ENCODE assay signal across 23 cellular contexts in the genomic region with DNA sequence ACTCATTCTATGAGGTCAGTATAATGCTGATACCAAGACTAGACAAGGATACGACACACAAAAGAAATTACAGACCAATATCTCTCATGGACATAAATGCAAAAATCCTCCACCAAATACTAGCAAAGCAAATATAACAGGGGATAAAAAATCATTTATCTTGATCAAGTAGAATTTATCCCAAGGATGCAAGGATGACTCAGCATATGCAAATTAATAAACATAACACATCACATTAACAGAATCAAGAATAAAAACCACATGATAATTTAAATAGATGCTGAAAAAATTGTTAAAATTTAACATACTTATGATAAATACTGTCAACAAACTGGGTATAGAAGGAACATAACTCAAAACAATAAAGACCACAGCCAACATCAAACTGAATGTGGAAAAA.
DNase-seq lines count a peak whose midpoint lies in the region; ATAC-seq, FAIRE-seq and TF ChIP-seq lines count a peak whose summit lies in the region.
"Had no signal": no experiment of that assay in that cellular context is flagged by ENCODE, and none has a peak within 500 bp of the region (broad histone marks: within the 10 kb centered on the region; RNA-seq: fewer than 3 reads in every experiment).

No MANE protein-coding gene starts in this region.

- POLR2A ChIA-PET in A549 (lab: Yijun Ruan, JAX) (no interaction called here), IMR-90 (lab: Charles Lee; ENCODE audit: unreplicated experiment) (no interaction called here), H1 (lab: Charles Lee; ENCODE audit: partially characterized antibody) (no interaction called here)

- 5% methylated on average over 1 of the region's 1 CpG for WGBS in A549 (ENCODE audit: missing lambda C conversion rate)
- WGBS in IMR-90 (ENCODE audit: extremely low coverage in 2 of 2, insufficient read length in 1 of 2), 2 experiments = no CpG with 5 or more reads among the region's 1 CpG
- WGBS in H1 (ENCODE audit: extremely low coverage in 1 of 2, insufficient coverage in 1 of 2, insufficient read length in 1 of 2, insufficient replicate concordance in 2 of 2, low coverage in 1 of 2, low lambda C conversion rate in 2 of 2, missing lambda C conversion rate in 1 of 2), 2 experiments = 92% methylated on average over 1 of the region's 1 CpG; no CpG with 5 or more reads in 1 of the 2 experiments

- H3K56ac ChIP-seq in IMR-90 (ENCODE audit: extremely low read depth, insufficient read depth, low read length) (no peak overlapping the region), H1 (replicated peaks; ENCODE audit: insufficient read length, low read depth, low read length) (no peak overlapping the region)

- dilution Hi-C loops in IMR-90 (cut with HindIII; ENCODE audit: low sequenced_read_pairs, unreplicated experiment) = no loop called here

- no peak overlapping the region for H2AK5ac ChIP-seq in IMR-90 (ENCODE audit: low read depth, low read length)
- H2AK5ac ChIP-seq in H1 (ENCODE audit: low read depth, low read length) = no peak overlapping the region

- no peaks in the 10 kb centered on the region for H3K79me2 ChIP-seq in H1 (ENCODE audit: control insufficient read depth in 1 of 2, insufficient read depth in 2 of 2, low read length in 2 of 2)

- no peak overlapping the region for H3K23ac ChIP-seq in IMR-90 (ENCODE audit: low read depth, low read length)
- H3K23ac ChIP-seq in H1 (ENCODE audit: insufficient read length) = no peak overlapping the region

- no peak overlapping the region for H3K4me3 Mint-ChIP-seq in activated T-cell treated with anti-CD3 and anti-CD28 coated beads, Interleukin-2, amount 50 U/mL, for 72 hours
- H3K4me3 Mint-ChIP-seq: CD14-positive monocyte; CD4-positive, CD25-positive, alpha-beta regulatory T cell; CD8-positive, alpha-beta T cell had no signal

- H2BK5ac ChIP-seq in IMR-90 (ENCODE audit: low read depth, low read length, poor library complexity, severe bottlenecking) (no peak overlapping the region), H1 (ENCODE audit: low read depth, low read length) (no peak overlapping the region)

- H3K9me3 ChIP-seq in A549 (no peaks in the 10 kb centered on the region), IMR-90 (ENCODE audit: control insufficient read depth, insufficient read depth, low read length) (no peaks in the 10 kb centered on the region), H1 (ENCODE audit: insufficient read depth in 2 of 2, low read depth in 1 of 2, low read length in 1 of 2) (0 out of 4 replicates have a peak, but pooled peaks cover 0 to 2% of the 10 kb centered on the region in 2 experiments)
- H3K9me3 ChIP-seq: BE2C, BLaER1, Caco-2 had no signal

- H3K4me1 Mint-ChIP-seq in activated T-cell treated with anti-CD3 and anti-CD28 coated beads, Interleukin-2, amount 50 U/mL, for 72 hours (ENCODE audit: low read depth) = no peaks in the 10 kb centered on the region
- H3K4me1 Mint-ChIP-seq: CD14-positive monocyte; CD4-positive, CD25-positive, alpha-beta regulatory T cell had no signal

- BruUV-seq in IMR-90 (replicated peaks; lab: Mats Ljungman, UMichigan) = no TSS peak

- TF ChIP-seq EP300 in A549 (IDR thresholded peaks at IDR 0.05) (no peak), H1 (IDR thresholded peaks at IDR 0.05; ENCODE audit: borderline replicate concordance in 1 of 2, low read depth in 2 of 2, low read length in 2 of 2) (no peak)

- H3K23me2 ChIP-seq in H1 (ENCODE audit: low read depth, low read length) = no peaks in the 10 kb centered on the region

- H3K4me2 ChIP-seq in A549 = no peak overlapping the region
- no peak overlapping the region for H3K4me2 ChIP-seq in IMR-90 (ENCODE audit: low read depth, low read length)
- no peak overlapping the region for H3K4me2 ChIP-seq in H1 (ENCODE audit: insufficient read depth in 1 of 2, low read depth in 2 of 2, low read length in 2 of 2)
- H3K4me2 ChIP-seq: BLaER1 had no signal

- H3K36me3 ChIP-seq in IMR-90 (ENCODE audit: control insufficient read depth, insufficient read depth, low read length) (no peaks in the 10 kb centered on the region), H1 (ENCODE audit: control insufficient read depth in 2 of 4, insufficient read depth in 4 of 4, low read length in 3 of 4) (no peaks in the 10 kb centered on the region)
- H3K36me3 ChIP-seq: BE2C, BLaER1 had no signal

- H2BK120ac ChIP-seq in IMR-90 (ENCODE audit: low read depth, low read length) (no peak overlapping the region), H1 (replicated peaks; ENCODE audit: low read depth, low read length) (no peak overlapping the region)

- H4K20me1 ChIP-seq in IMR-90 (ENCODE audit: insufficient read depth, low read length) (no peaks in the 10 kb centered on the region), H1 (replicated peaks in 1 of 2; ENCODE audit: control insufficient read depth in 1 of 2, insufficient read depth in 2 of 2, low read length in 2 of 2) (no peaks in the 10 kb centered on the region)
- H4K20me1 ChIP-seq: BLaER1 had no signal

- no peak overlapping the region for H2AK9ac ChIP-seq in IMR-90 (replicated peaks; ENCODE audit: low read depth, low read length, poor library complexity)

- no peaks in the 10 kb centered on the region for H3K36me3 Mint-ChIP-seq in activated T-cell treated with anti-CD3 and anti-CD28 coated beads, Interleukin-2, amount 50 U/mL, for 72 hours (ENCODE audit: insufficient read depth in 2 of 2)
- H3K36me3 Mint-ChIP-seq: CD14-positive monocyte; CD4-positive, CD25-positive, alpha-beta regulatory T cell; CD8-positive, alpha-beta T cell had no signal

- H4K5ac ChIP-seq in IMR-90 (ENCODE audit: low read depth, low read length) (no peak overlapping the region), H1 (ENCODE audit: insufficient read length, low read depth, low read length) (no peak overlapping the region)

- H3K4me1 ChIP-seq in A549 (no peaks in the 10 kb centered on the region), IMR-90 (ENCODE audit: control insufficient read depth, insufficient read depth, low read length) (no peaks in the 10 kb centered on the region), H1 (replicated peaks in 1 of 4; ENCODE audit: control insufficient read depth in 3 of 4, insufficient read depth in 4 of 4, low read length in 3 of 4) (no peaks in the 10 kb centered on the region)
- H3K4me1 ChIP-seq: BE2C, BLaER1, Caco-2 had no signal

- H2BK12ac ChIP-seq in H1 (ENCODE audit: low read depth, low read length) = no peak overlapping the region

- H3K14ac ChIP-seq in IMR-90 (replicated peaks; ENCODE audit: low read depth, low read length) (no peak overlapping the region), H1 (ENCODE audit: insufficient read length) (no peak overlapping the region)

- DNase-seq in activated T-cell treated with anti-CD3 and anti-CD28 coated beads, Interleukin-2, amount 50 U/mL, for 72 hours = no peak
- no peak for DNase-seq in activated T-cell treated with anti-CD3 and anti-CD28 coated beads, Interleukin-2, amount 50 U/mL, for 48 hours
- DNase-seq in A549 (ENCODE audit: low read depth in 1 of 2, low spot score in 1 of 2) (no peak), IMR-90 (no peak), H1 (ENCODE audit: low read depth in 1 of 2, low spot score in 2 of 2) (no peak), NCI-H510A (lab: John Stamatoyannopoulos, UW) (no peak)
- DNase-seq: ACHN; BE2C; C1 segment of cervical spinal cord; Caco-2; Calu3; CD4-positive, CD25-positive, alpha-beta regulatory T cell; CD8-positive, alpha-beta T cell; DMS79 treated with DMSO at 0.1 percent for 48 hours; GF-D8 had no signal

- peak overlapping the region; percentile 50 for H3K27ac Mint-ChIP-seq in activated T-cell treated with anti-CD3 and anti-CD28 coated beads, Interleukin-2, amount 50 U/mL, for 72 hours
- H3K27ac Mint-ChIP-seq: CD14-positive monocyte; CD4-positive, CD25-positive, alpha-beta regulatory T cell; CD8-positive, alpha-beta T cell had no signal

- H3K27ac ChIP-seq in A549 (no peak overlapping the region), IMR-90 (ENCODE audit: insufficient read depth, low read length) (no peak overlapping the region), H1 (ENCODE audit: low read depth, low read length) (no peak overlapping the region)
- H3K27ac ChIP-seq: 22Rv1, BLaER1 had no signal

- H2BK15ac ChIP-seq in IMR-90 (ENCODE audit: low read depth, low read length) (no peak overlapping the region), H1 (ENCODE audit: low read length) (no peak overlapping the region)

- TF ChIP-seq POLR2A in A549 (IDR thresholded peaks at IDR 0.05; ENCODE audit: low read length) = no peak
- TF ChIP-seq POLR2A in IMR-90 (IDR thresholded peaks at IDR 0.05; ENCODE audit: low read depth, low read length) = no peak
- TF ChIP-seq POLR2A in H1 (IDR thresholded peaks at IDR 0.05; ENCODE audit: control extremely low read depth in 1 of 2, low read depth in 2 of 2, low read length in 2 of 2) = no peak

- no peak overlapping the region for H3K9ac ChIP-seq in IMR-90 (ENCODE audit: low read depth, low read length)
- no peak overlapping the region for H3K9ac ChIP-seq in H1 (replicated peaks in 1 of 4; ENCODE audit: extremely low read depth in 1 of 4, low read depth in 3 of 4, low read length in 3 of 4)
- H3K9ac ChIP-seq: BLaER1 had no signal

- H2BK20ac ChIP-seq in IMR-90 (ENCODE audit: low read depth, low read length) (no peak overlapping the region), H1 (ENCODE audit: low read length) (no peak overlapping the region)

- H3K9me1 ChIP-seq in IMR-90 (ENCODE audit: insufficient read depth, low read length) = no peaks in the 10 kb centered on the region

- H3K27me3 ChIP-seq in IMR-90 (ENCODE audit: control insufficient read depth, insufficient read depth, low read length) (no peaks in the 10 kb centered on the region), H1 (replicated peaks in 1 of 4; ENCODE audit: control insufficient read depth in 3 of 4, extremely low read depth in 1 of 4, insufficient read depth in 3 of 4, low read length in 3 of 4) (no peaks in the 10 kb centered on the region)
- H3K27me3 ChIP-seq: BE2C, BLaER1 had no signal

- H3K79me1 ChIP-seq in IMR-90 (ENCODE audit: low read depth in 1 of 2, low read length in 2 of 2) (no peaks in the 10 kb centered on the region), H1 (ENCODE audit: low read depth, low read length) (no peaks in the 10 kb centered on the region)

- H3K9me3 Mint-ChIP-seq in activated T-cell treated with anti-CD3 and anti-CD28 coated beads, Interleukin-2, amount 50 U/mL, for 72 hours = peaks cover 7 to 14% of the 10 kb centered on the region in 2 donors

- intact Hi-C loops in IMR-90 (cut with micrococcal nuclease) = no loop called here

- H4K8ac ChIP-seq in IMR-90 (ENCODE audit: low read depth in 2 of 2, low read length in 2 of 2) (no peak overlapping the region), H1 (ENCODE audit: extremely low read depth, insufficient read depth, low read length) (no peak overlapping the region)

- no peak for TF ChIP-seq RAD21 in A549 (conservative IDR thresholded peaks at IDR 0.05 in 1 of 2, IDR thresholded peaks at IDR 0.05 in 1 of 2)
- TF ChIP-seq RAD21 in IMR-90 (IDR thresholded peaks at IDR 0.05; ENCODE audit: low read length) = no peak
- TF ChIP-seq RAD21 in H1 (IDR thresholded peaks at IDR 0.05 in 1 of 2, conservative IDR thresholded peaks at IDR 0.05 in 1 of 2; ENCODE audit: low read depth in 2 of 2, low read length in 2 of 2) = no peak

- no peak for ATAC-seq in activated T-cell treated with anti-CD3 and anti-CD28 coated beads, Interleukin-2, amount 50 U/mL, for 72 hours (replicated peaks in 1 of 2)
- ATAC-seq in A549 = no peak
- no peak for ATAC-seq in IMR-90 (ENCODE audit: low read depth)
- ATAC-seq in GM21381 (IDR thresholded peaks at IDR 0.05; ENCODE audit: unreplicated experiment) = no peak
- ATAC-seq: CD8-positive, alpha-beta T cell had no signal

- FAIRE-seq in A549 (lab: Jason Lieb, UNC) = no peak
- FAIRE-seq in H1 (lab: Jason Lieb, UNC) = no peak
- FAIRE-seq: D721Med, G401.6, GM12891, GM19239 had no signal

- in situ Hi-C loops in IMR-90 (cut with MboI; ENCODE audit: low sequenced_read_pairs) = no loop called here

- H3K18ac ChIP-seq in IMR-90 (ENCODE audit: low read depth, low read length) = no peak overlapping the region
- no peak overlapping the region for H3K18ac ChIP-seq in H1 (ENCODE audit: extremely low read depth, low read length)

- H3K27me3 Mint-ChIP-seq in activated T-cell treated with anti-CD3 and anti-CD28 coated beads, Interleukin-2, amount 50 U/mL, for 72 hours (ENCODE audit: low read depth) = no peaks in the 10 kb centered on the region
- H3K27me3 Mint-ChIP-seq: CD4-positive, CD25-positive, alpha-beta regulatory T cell had no signal

- H4K91ac ChIP-seq in IMR-90 (ENCODE audit: insufficient read depth, low read depth, low read length) = no peak overlapping the region
- no peak overlapping the region for H4K91ac ChIP-seq in H1 (replicated peaks; ENCODE audit: insufficient read length, low read length)

- H2AFZ ChIP-seq in IMR-90 (replicated peaks; ENCODE audit: low read length, poor library complexity) (no peak overlapping the region), H1 (ENCODE audit: low read length) (no peak overlapping the region)

- H3K4me3 ChIP-seq in A549 (no peak overlapping the region), IMR-90 (ENCODE audit: insufficient read depth, low read depth, low read length) (no peak overlapping the region), H1 (ENCODE audit: extremely low read depth in 1 of 4, insufficient read depth in 2 of 4, low read depth in 3 of 4, low read length in 4 of 4) (no peak overlapping the region)
- H3K4me3 ChIP-seq: BLaER1 had no signal

- TF ChIP-seq CTCF in A549 (IDR thresholded peaks at IDR 0.05) = no peak
- no peak for TF ChIP-seq CTCF in IMR-90 (conservative IDR thresholded peaks at IDR 0.05; ENCODE audit: low read depth, low read length)
- TF ChIP-seq CTCF in H1 (IDR thresholded peaks at IDR 0.05; ENCODE audit: control extremely low read depth in 1 of 3, insufficient read depth in 1 of 3, low read depth in 1 of 3, low read length in 3 of 3) = no peak

- CTCF ChIA-PET in A549 (lab: Yijun Ruan, JAX) = no interaction called here
- CTCF ChIA-PET in IMR-90 (lab: Yijun Ruan, JAX) = no interaction called here
- CTCF ChIA-PET in H1 (lab: Charles Lee; ENCODE audit: partially characterized antibody) = no interaction called here

- H3K4ac ChIP-seq in IMR-90 (ENCODE audit: low read depth, low read length) = no peak overlapping the region
- no peak overlapping the region for H3K4ac ChIP-seq in H1 (replicated peaks; ENCODE audit: insufficient read length, low read depth, low read length)
